29 cellular contexts compared by ENCODE assay signal in genomic region chrX:19019996-19020395, GRCh38.
"Had no signal": no experiment of that assay in that cellular context is flagged by ENCODE, and none has a peak within 500 bp of the region (broad histone marks: within the 10 kb centered on the region; RNA-seq: fewer than 3 reads in every experiment).

No MANE protein-coding gene starts in this region.

- H3K4me3 Mint-ChIP-seq: activated CD4-positive, alpha-beta memory T cell treated with anti-CD3 and anti-CD28 coated beads for 36 hours; activated CD4-positive, alpha-beta T cell treated with anti-CD3 and anti-CD28 coated beads for 36 hours; activated CD4-positive, alpha-beta T cell treated with anti-CD3 and anti-CD28 coated beads, Interleukin-2, amount 10 ng/mL, durations not matched to agents 24 days and 14 days; activated CD8-positive, alpha-beta memory T cell treated with anti-CD3 and anti-CD28 coated beads, Interleukin-2, amount 10 ng/mL, durations not matched to agents 7 days and 5 days; activated CD8-positive, alpha-beta T cell treated with anti-CD3 and anti-CD28 coated beads, Interleukin-2, amount 10 ng/mL, durations not matched to agents 7 days and 5 days; activated naive CD4-positive, alpha-beta T cell treated with anti-CD3 and anti-CD28 coated beads, Interleukin-2, amount 10 ng/mL, durations not matched to agents 7 days and 5 days; activated naive CD8-positive, alpha-beta T cell treated with anti-CD3 and anti-CD28 coated beads, Interleukin-2, amount 10 ng/mL, durations not matched to agents 7 days and 5 days; activated T-helper 1 cell treated with anti-CD3 and anti-CD28 coated beads, Interleukin-12 subunit alpha, Interleukin-12 subunit beta, Interleukin-2, Interleukin-4 antibody, amounts not matched to agents 30 ng/mL and 10 ng/mL and 1 ng/mL, durations not matched to agents 14 hours and 24 hours and 36 hours; endodermal cell had no signal

- DNase-seq: activated CD4-positive, alpha-beta memory T cell treated with anti-CD3 and anti-CD28 coated beads for 36 hours; activated CD4-positive, alpha-beta T cell treated with anti-CD3 and anti-CD28 coated beads for 36 hours; activated CD4-positive, alpha-beta T cell treated with anti-CD3 and anti-CD28 coated beads, Interleukin-2, amount 10 ng/mL, durations not matched to agents 24 days and 14 days; activated CD4-positive, CD25-positive, alpha-beta regulatory T cell; activated CD4-positive, CD25-positive, alpha-beta regulatory T cell treated with anti-CD3 and anti-CD28 coated beads, Interleukin-2, amount 50 U/mL, for 72 hours; activated CD8-positive, alpha-beta memory T cell treated with anti-CD3 and anti-CD28 coated beads, Interleukin-2, amount 10 ng/mL, durations not matched to agents 7 days and 5 days; activated CD8-positive, alpha-beta memory T cell treated with anti-CD3 and anti-CD28 coated beads, Interleukin-2, amount 50 U/mL, for 4 hours; activated CD8-positive, alpha-beta T cell treated with anti-CD3 and anti-CD28 coated beads, Interleukin-2, amount 10 ng/mL, durations not matched to agents 7 days and 5 days; activated effector memory CD4-positive, alpha-beta T cell treated with anti-CD3 and anti-CD28 coated beads, Interleukin-2, amount 50 U/mL, for 16 hours; activated naive CD4-positive, alpha-beta T cell; activated naive CD4-positive, alpha-beta T cell treated with anti-CD3 and anti-CD28 coated beads, Interleukin-2, amount 10 ng/mL, durations not matched to agents 7 days and 5 days; activated naive CD8-positive, alpha-beta T cell treated with anti-CD3 and anti-CD28 coated beads, Interleukin-2, amount 10 ng/mL, durations not matched to agents 7 days and 5 days; activated T-cell treated with anti-CD3 and anti-CD28 coated beads, Interleukin-2, amount 50 U/mL, for 1 hour; activated T-cell treated with anti-CD3 and anti-CD28 coated beads, Interleukin-2, amount 50 U/mL, for 48 hours; amniotic stem cell; anterior cingulate cortex; caudate nucleus; colonic mucosa; effector memory CD4-positive, alpha-beta T cell; endodermal cell; foreskin fibroblast; head of caudate nucleus; T-helper 1 cell; T-helper 2 cell had no signal

- H3K4me1 Mint-ChIP-seq: activated CD4-positive, alpha-beta T cell treated with anti-CD3 and anti-CD28 coated beads for 36 hours; activated CD4-positive, alpha-beta T cell treated with anti-CD3 and anti-CD28 coated beads, Interleukin-2, amount 10 ng/mL, durations not matched to agents 24 days and 14 days; activated CD8-positive, alpha-beta memory T cell treated with anti-CD3 and anti-CD28 coated beads, Interleukin-2, amount 10 ng/mL, durations not matched to agents 7 days and 5 days; activated naive CD4-positive, alpha-beta T cell treated with anti-CD3 and anti-CD28 coated beads, Interleukin-2, amount 10 ng/mL, durations not matched to agents 7 days and 5 days; activated naive CD8-positive, alpha-beta T cell treated with anti-CD3 and anti-CD28 coated beads, Interleukin-2, amount 10 ng/mL, durations not matched to agents 7 days and 5 days; endodermal cell had no signal

- H3K4me1 ChIP-seq: colonic mucosa had no signal

- H3K27me3 ChIP-seq: colonic mucosa had no signal

- H3K36me3 Mint-ChIP-seq: activated CD4-positive, alpha-beta memory T cell treated with anti-CD3 and anti-CD28 coated beads for 36 hours; activated CD8-positive, alpha-beta memory T cell treated with anti-CD3 and anti-CD28 coated beads, Interleukin-2, amount 10 ng/mL, durations not matched to agents 7 days and 5 days; activated naive CD4-positive, alpha-beta T cell treated with anti-CD3 and anti-CD28 coated beads, Interleukin-2, amount 10 ng/mL, durations not matched to agents 7 days and 5 days; activated naive CD4-positive, alpha-beta T cell treated with anti-CD3 and anti-CD28 coated beads, Interleukin-2, amount 50 U/mL, for 72 hours; activated naive CD8-positive, alpha-beta T cell treated with anti-CD3 and anti-CD28 coated beads, Interleukin-2, amount 10 ng/mL, durations not matched to agents 7 days and 5 days had no signal

- FAIRE-seq: frontal cortex had no signal

- H3K27ac Mint-ChIP-seq: activated CD4-positive, alpha-beta memory T cell treated with anti-CD3 and anti-CD28 coated beads for 36 hours; activated CD4-positive, alpha-beta T cell treated with anti-CD3 and anti-CD28 coated beads for 36 hours; activated CD4-positive, alpha-beta T cell treated with anti-CD3 and anti-CD28 coated beads, Interleukin-2, amount 10 ng/mL, durations not matched to agents 24 days and 14 days; activated CD8-positive, alpha-beta memory T cell treated with anti-CD3 and anti-CD28 coated beads, Interleukin-2, amount 10 ng/mL, durations not matched to agents 7 days and 5 days; activated CD8-positive, alpha-beta T cell treated with anti-CD3 and anti-CD28 coated beads, Interleukin-2, amount 10 ng/mL, durations not matched to agents 7 days and 5 days; activated naive CD4-positive, alpha-beta T cell treated with anti-CD3 and anti-CD28 coated beads, Interleukin-2, amount 10 ng/mL, durations not matched to agents 7 days and 5 days; activated naive CD4-positive, alpha-beta T cell treated with anti-CD3 and anti-CD28 coated beads, Interleukin-2, amount 50 U/mL, for 72 hours; activated naive CD8-positive, alpha-beta T cell treated with anti-CD3 and anti-CD28 coated beads, Interleukin-2, amount 10 ng/mL, durations not matched to agents 7 days and 5 days; activated T-helper 1 cell treated with anti-CD3 and anti-CD28 coated beads, Interleukin-12 subunit alpha, Interleukin-12 subunit beta, Interleukin-2, Interleukin-4 antibody, amounts not matched to agents 30 ng/mL and 10 ng/mL and 1 ng/mL, durations not matched to agents 14 hours and 24 hours and 36 hours; activated T-helper 2 cell treated with anti-CD3 and anti-CD28 coated beads, Interferon-gamma antibody, Interleukin-2, Interleukin-4, amounts not matched to agents 10 μg/mL and 5 μg/mL and 100 μg/mL, durations not matched to agents 14 hours and 24 hours and 36 hours; endodermal cell had no signal

- H3K36me3 ChIP-seq: colonic mucosa had no signal

- ATAC-seq: activated CD4-positive, alpha-beta T cell treated with anti-CD3 and anti-CD28 coated beads for 36 hours; activated CD8-positive, alpha-beta memory T cell treated with anti-CD3 and anti-CD28 coated beads, Interleukin-2, amount 10 ng/mL, durations not matched to agents 7 days and 5 days; activated CD8-positive, alpha-beta T cell treated with anti-CD3 and anti-CD28 coated beads, Interleukin-2, amount 10 ng/mL, durations not matched to agents 7 days and 5 days; activated naive CD4-positive, alpha-beta T cell treated with anti-CD3 and anti-CD28 coated beads, Interleukin-2, amount 50 U/mL, for 72 hours; esophagus mucosa had no signal

- H3K27me3 Mint-ChIP-seq: activated CD4-positive, alpha-beta memory T cell treated with anti-CD3 and anti-CD28 coated beads for 36 hours; activated CD4-positive, alpha-beta T cell treated with anti-CD3 and anti-CD28 coated beads for 36 hours; activated CD4-positive, alpha-beta T cell treated with anti-CD3 and anti-CD28 coated beads, Interleukin-2, amount 10 ng/mL, durations not matched to agents 24 days and 14 days; activated CD8-positive, alpha-beta memory T cell treated with anti-CD3 and anti-CD28 coated beads, Interleukin-2, amount 10 ng/mL, durations not matched to agents 7 days and 5 days; activated naive CD4-positive, alpha-beta T cell treated with anti-CD3 and anti-CD28 coated beads, Interleukin-2, amount 10 ng/mL, durations not matched to agents 7 days and 5 days had no signal

- H3K27ac ChIP-seq: colonic mucosa had no signal

- H3K9me3 Mint-ChIP-seq: activated CD4-positive, alpha-beta memory T cell treated with anti-CD3 and anti-CD28 coated beads for 36 hours; activated CD4-positive, alpha-beta T cell treated with anti-CD3 and anti-CD28 coated beads, Interleukin-2, amount 10 ng/mL, durations not matched to agents 24 days and 14 days; activated naive CD4-positive, alpha-beta T cell treated with anti-CD3 and anti-CD28 coated beads, Interleukin-2, amount 10 ng/mL, durations not matched to agents 7 days and 5 days; activated naive CD4-positive, alpha-beta T cell treated with anti-CD3 and anti-CD28 coated beads, Interleukin-2, amount 50 U/mL, for 72 hours; activated naive CD8-positive, alpha-beta T cell treated with anti-CD3 and anti-CD28 coated beads, Interleukin-2, amount 10 ng/mL, durations not matched to agents 7 days and 5 days; activated T-helper 1 cell treated with anti-CD3 and anti-CD28 coated beads, Interleukin-12 subunit alpha, Interleukin-12 subunit beta, Interleukin-2, Interleukin-4 antibody, amounts not matched to agents 30 ng/mL and 10 ng/mL and 1 ng/mL, durations not matched to agents 14 hours and 24 hours and 36 hours; activated T-helper 2 cell treated with anti-CD3 and anti-CD28 coated beads, Interferon-gamma antibody, Interleukin-2, Interleukin-4, amounts not matched to agents 10 μg/mL and 5 μg/mL and 100 μg/mL, durations not matched to agents 14 hours and 24 hours and 36 hours had no signal

- H3K4me3 ChIP-seq: colonic mucosa had no signal

- H3K9me3 ChIP-seq: colonic mucosa had no signal
